ENCODE assay signal across 8 cellular contexts in genomic region chr1:239987103-239987745, GRCh38.
DNase-seq lines count a peak whose midpoint lies in the region; ATAC-seq and TF ChIP-seq lines count a peak whose summit lies in the region.

No MANE protein-coding gene starts in this region.

- no peaks in the 10 kb centered on the region for H3K4me1 ChIP-seq in H9 (ENCODE audit: insufficient read depth, low read length)
- no peaks in the 10 kb centered on the region for H3K4me1 ChIP-seq in PC-9 (replicated peaks; ENCODE audit: insufficient read depth)
- no peaks in the 10 kb centered on the region for H3K4me1 ChIP-seq in neutrophil (ENCODE audit: control insufficient read depth in 1 of 2, insufficient read depth in 1 of 2, low read depth in 1 of 2, low read length in 1 of 2)

- no peaks in the 10 kb centered on the region for H3K4me1 Mint-ChIP-seq in H9

- H3K23me2 ChIP-seq in H9 (ENCODE audit: insufficient read length, low read depth, low read length, poor library complexity, severe bottlenecking), result no peaks in the 10 kb centered on the region

- no peak overlapping the region for H3K56ac ChIP-seq in H9 (ENCODE audit: insufficient read length, low read depth, low read length)

- no peaks in the 10 kb centered on the region for H3K79me2 ChIP-seq in H9 (ENCODE audit: insufficient read depth, low read length)
- no peaks in the 10 kb centered on the region for H3K79me2 ChIP-seq in PC-9 (ENCODE audit: low read depth)

- H3K23ac ChIP-seq in H9 (ENCODE audit: insufficient read length, low read depth, low read length), result no peak overlapping the region

- no peak overlapping the region for H2BK5ac ChIP-seq in H9 (ENCODE audit: insufficient read length, low read length)

- no peak overlapping the region for H3K4me2 ChIP-seq in H9 (ENCODE audit: insufficient read depth, insufficient read length, low read length)
- no peak overlapping the region for H3K4me2 ChIP-seq in PC-9

- no peak overlapping the region for H3T11ph ChIP-seq in H9 (ENCODE audit: low read length)

- TF ChIP-seq CTCF in H9 (conservative IDR thresholded peaks at IDR 0.05) (peak; percentile 79), PC-9 (conservative IDR thresholded peaks at IDR 0.05) (peak; percentile 79), dorsolateral prefrontal cortex (IDR thresholded peaks at IDR 0.05 in 54 of 56, conservative IDR thresholded peaks at IDR 0.05 in 2 of 56; ENCODE audit: low read depth in 1 of 56, partially characterized antibody in 56 of 56) (peak; percentile 48 to 92 (median 80)), neutrophil (IDR thresholded peaks at IDR 0.05) (peak; percentile 4)

- CTCF ChIA-PET in PC-9 (lab: Charles Lee), result no interaction called here

- WGBS in H9 (ENCODE audit: extremely low coverage, insufficient read length, low lambda C conversion rate), result no CpG with 5 or more reads among the region's 2 CpGs

- H4K91ac ChIP-seq in H9 (ENCODE audit: insufficient read length, low read depth, low read length), result no peak overlapping the region

- H3K36me3 Mint-ChIP-seq in H9 (ENCODE audit: insufficient read depth in 1 of 3, low read depth in 3 of 3), result peaks cover 13 to 25% (median 23%) of the 10 kb centered on the region in 3 experiments

- H2BK12ac ChIP-seq in H9 (ENCODE audit: insufficient read length, low read depth, low read length), result no peak overlapping the region

- no peak overlapping the region for H2AK5ac ChIP-seq in H9 (ENCODE audit: insufficient read length, low read length)

- H4K5ac ChIP-seq in H9 (ENCODE audit: insufficient read length, low read depth, low read length), result no peak overlapping the region

- no peaks in the 10 kb centered on the region for H3K27me3 ChIP-seq in H9 (ENCODE audit: insufficient read depth, low read length)
- H3K27me3 ChIP-seq in PC-9 (ENCODE audit: insufficient read depth, low read depth), result no peaks in the 10 kb centered on the region
- peaks cover 0 to 4% (median 0%) of the 10 kb centered on the region in 45 donors for H3K27me3 ChIP-seq in dorsolateral prefrontal cortex
- no peaks in the 10 kb centered on the region for H3K27me3 ChIP-seq in neutrophil

- no peak overlapping the region for H4K8ac ChIP-seq in H9 (replicated peaks; ENCODE audit: insufficient read length, low read depth, low read length)

- ATAC-seq in esophagus mucosa (no peak), HG03469 (IDR thresholded peaks at IDR 0.05; ENCODE audit: unreplicated experiment) (no peak)

- POLR2A ChIA-PET in PC-9 (lab: Charles Lee; ENCODE audit: unreplicated experiment), result no interaction called here

- H2BK20ac ChIP-seq in H9 (ENCODE audit: low read depth, low read length, poor library complexity, severe bottlenecking), result no peak overlapping the region

- H3K27ac Mint-ChIP-seq in H9, result no peak overlapping the region

- H3K4me3 ChIP-seq in PC-9 (no peak overlapping the region), dorsolateral prefrontal cortex (no peak overlapping the region), neutrophil (ENCODE audit: low read depth in 1 of 2, low read length in 1 of 2) (no peak overlapping the region)

- no peaks in the 10 kb centered on the region for H3K9me2 ChIP-seq in PC-9 (ENCODE audit: insufficient read depth)

- H3K4ac ChIP-seq in H9 (ENCODE audit: low read depth, low read length), result no peak overlapping the region

- no peaks in the 10 kb centered on the region for H3K36me3 ChIP-seq in PC-9 (ENCODE audit: low read depth)
- no peaks in the 10 kb centered on the region for H3K36me3 ChIP-seq in neutrophil

- H3K18ac ChIP-seq in H9 (ENCODE audit: insufficient read length, low read depth, low read length), result no peak overlapping the region

- no peaks in the 10 kb centered on the region for H3K79me1 ChIP-seq in H9 (ENCODE audit: insufficient read depth, low read depth, low read length, poor library complexity, severe bottlenecking)

- no peak overlapping the region for H3K27ac ChIP-seq in H9 (ENCODE audit: insufficient read length, low read depth, low read length)
- no peak overlapping the region for H3K27ac ChIP-seq in PC-9
- no peak overlapping the region for H3K27ac ChIP-seq in dorsolateral prefrontal cortex
- no peak overlapping the region for H3K27ac ChIP-seq in neutrophil

- H4K20me1 ChIP-seq in H9 (ENCODE audit: control insufficient read depth, insufficient read depth, insufficient read length), result no peaks in the 10 kb centered on the region
- no peaks in the 10 kb centered on the region for H4K20me1 ChIP-seq in PC-9 (ENCODE audit: insufficient read depth)

- H2AFZ ChIP-seq in H9 (ENCODE audit: low read length) (no peak overlapping the region), PC-9 (no peak overlapping the region)

- no peak overlapping the region for H3K4me3 Mint-ChIP-seq in H9

- H3K14ac ChIP-seq in H9 (ENCODE audit: insufficient read depth, low read length), result no peak overlapping the region

- H3F3A ChIP-seq in PC-9 (ENCODE audit: insufficient read depth, low read depth), result no peaks in the 10 kb centered on the region

- peaks cover 42 to 51% of the 10 kb centered on the region in 2 experiments for H3K9me3 Mint-ChIP-seq in H9

- no TSS peak for BruUV-seq in PC-9 (replicated peaks; lab: Mats Ljungman, UMichigan)

- H2BK15ac ChIP-seq in H9 (ENCODE audit: low read depth, low read length), result no peak overlapping the region

- DNase-seq in COLO668 (lab: John Stamatoyannopoulos, UW; ENCODE audit: unreplicated experiment) (peak; percentile 44), H9 (no peak), PC-9 (peak in 1 of 2 experiments; percentile 10), dorsolateral prefrontal cortex (peak in 4 of 10 donors; percentile 7 to 66 (median 37)), iPS-NIHi11 (ENCODE audit: low spot score) (no peak)

- no peaks in the 10 kb centered on the region for H3K27me3 Mint-ChIP-seq in H9 (ENCODE audit: low read depth)

- H3K9me3 ChIP-seq in H9 (ENCODE audit: control insufficient read depth, low read depth, low read length) (peaks cover 36% of the 10 kb centered on the region), PC-9 (ENCODE audit: insufficient read depth, low read depth) (no peaks in the 10 kb centered on the region), neutrophil (no peaks in the 10 kb centered on the region)

- intact Hi-C loops in PC-9 (cut with micrococcal nuclease; ENCODE audit: unreplicated experiment) (loop anchor here (1.0 kb wide), 1 partner anchor 36 kb away; no protein-coding TSS in a partner anchor), dorsolateral prefrontal cortex (cut with DNase I) (no loop called here)

- no peak overlapping the region for H3K9ac ChIP-seq in H9 (ENCODE audit: extremely low read depth, insufficient read length, low read length)

- H2BK120ac ChIP-seq in H9 (ENCODE audit: low read depth, low read length, poor library complexity, severe bottlenecking), result no peak overlapping the region

Comparison
In these comparisons a context has a peak if more than half of its experiments do, and no peak if none do; other contexts are left out.
1. CTCF ChIP-seq: peak in every context shown above with its lines; median percentile 80 in dorsolateral prefrontal cortex; 79 in H9; 79 in PC-9; 4 in neutrophil.